Comparison of ENCODE assay signal across 1 cellular context in the genomic region with DNA sequence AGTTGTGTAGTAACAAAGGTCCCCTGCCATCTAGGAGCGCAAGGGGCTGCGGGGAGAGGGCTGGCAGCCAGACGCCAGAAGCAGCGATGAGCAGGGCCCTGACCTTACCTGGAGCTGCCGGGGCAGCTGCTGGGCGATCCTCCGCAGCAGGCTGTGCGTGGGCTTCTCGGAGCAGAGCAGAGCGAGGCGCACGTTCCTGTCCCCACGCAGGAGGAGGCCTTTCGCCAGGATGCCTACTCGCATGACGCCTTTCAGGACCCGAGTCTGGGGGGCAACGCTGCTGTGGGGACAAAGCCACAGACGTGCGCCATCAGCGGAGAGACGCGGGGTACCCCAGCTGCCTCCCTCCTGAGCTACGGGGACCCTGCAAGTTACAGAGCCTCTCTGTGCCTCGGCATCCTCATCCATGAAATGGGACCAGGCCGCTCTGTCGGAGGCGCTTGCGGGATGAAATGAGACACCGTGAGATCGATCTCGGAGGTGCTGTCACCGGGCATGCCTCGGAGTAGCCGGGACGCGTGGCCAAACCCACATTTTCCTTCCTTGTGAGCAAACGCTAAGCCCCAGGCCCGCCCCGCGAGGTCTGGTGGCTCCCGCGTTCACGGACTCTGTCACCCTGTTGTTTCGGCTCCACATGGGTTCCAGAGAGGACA.
A peak's percentile ranks its signal among the peaks of the same experiment; 100 is the strongest.
TF ChIP-seq lines count a peak whose summit lies in the region.

No MANE protein-coding gene starts in this region.

TF ChIP-seq in HepG2, 621 proteins besides CTCF, POLR2A, EP300 and RAD21:
- peak; percentile 76 for TF ChIP-seq ZNF629 (CRISPR knock-in tag; conservative IDR thresholded peaks at IDR 0.05)
- TF ChIP-seq, protein P1, sequence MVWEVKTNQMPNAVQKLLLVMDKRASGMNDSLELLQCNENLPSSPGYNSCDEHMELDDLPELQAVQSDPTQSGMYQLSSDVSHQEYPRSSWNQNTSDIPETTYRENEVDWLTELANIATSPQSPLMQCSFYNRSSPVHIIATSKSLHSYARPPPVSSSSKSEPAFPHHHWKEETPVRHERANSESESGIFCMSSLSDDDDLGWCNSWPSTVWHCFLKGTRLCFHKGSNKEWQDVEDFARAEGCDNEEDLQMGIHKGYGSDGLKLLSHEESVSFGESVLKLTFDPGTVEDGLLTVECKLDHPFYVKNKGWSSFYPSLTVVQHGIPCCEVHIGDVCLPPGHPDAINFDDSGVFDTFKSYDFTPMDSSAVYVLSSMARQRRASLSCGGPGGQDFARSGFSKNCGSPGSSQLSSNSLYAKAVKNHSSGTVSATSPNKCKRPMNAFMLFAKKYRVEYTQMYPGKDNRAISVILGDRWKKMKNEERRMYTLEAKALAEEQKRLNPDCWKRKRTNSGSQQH (CRISPR knock-in tag; IDR thresholded peaks at IDR 0.05; ENCODE audit: low read depth) = no peak
